ENCODE assay signal across 11 cellular contexts in genomic region chr6:14450133-14451040, GRCh38.
DNase-seq lines count a peak whose midpoint lies in the region; ATAC-seq, FAIRE-seq and TF ChIP-seq lines count a peak whose summit lies in the region.
"Had no signal": no experiment of that assay in that cellular context is flagged by ENCODE, and none has a peak within 500 bp of the region (broad histone marks: within the 10 kb centered on the region; RNA-seq: fewer than 3 reads in every experiment).

No MANE protein-coding gene starts in this region.

- no peaks in the 10 kb centered on the region for H4K20me1 ChIP-seq in astrocyte (ENCODE audit: insufficient read depth, low read length)

- no peaks in the 10 kb centered on the region for H3K36me3 ChIP-seq in astrocyte (ENCODE audit: insufficient read depth, low read length)
- H3K36me3 ChIP-seq: sigmoid colon had no signal

- peaks cover 13% of the 10 kb centered on the region for H3K36me3 Mint-ChIP-seq in activated CD4-positive, alpha-beta T cell treated with anti-CD3 and anti-CD28 coated beads, Interleukin-2, amount 10 ng/mL, durations not matched to agents 7 days and 5 days (ENCODE audit: low read depth)
- H3K36me3 Mint-ChIP-seq in astrocyte (ENCODE audit: low read depth, unreplicated experiment) (no peaks in the 10 kb centered on the region), natural killer cell (no peaks in the 10 kb centered on the region)

- peak overlapping the region; percentile 84 for H3K27ac Mint-ChIP-seq in activated CD4-positive, alpha-beta T cell treated with anti-CD3 and anti-CD28 coated beads, Interleukin-2, amount 10 ng/mL, durations not matched to agents 7 days and 5 days
- H3K27ac Mint-ChIP-seq in astrocyte (ENCODE audit: unreplicated experiment) (no peak overlapping the region), natural killer cell (no peak overlapping the region)

- no peak for DNase-seq in activated CD4-positive, alpha-beta T cell treated with anti-CD3 and anti-CD28 coated beads, Interleukin-2, amount 10 ng/mL, durations not matched to agents 7 days and 5 days
- no peak for DNase-seq in activated CD4-positive, alpha-beta T cell treated with anti-CD3 and anti-CD28 coated beads for 1 hour
- DNase-seq in NCI-H146 (lab: John Stamatoyannopoulos, UW), result peak; percentile 89
- DNase-seq in astrocyte (ENCODE audit: low read depth), result no peak
- DNase-seq in pons (ENCODE audit: low spot score), result peak; percentile 73
- DNase-seq in natural killer cell, result no peak
- DNase-seq in D721Med (ENCODE audit: insufficient read length, low spot score), result no peak
- no peak for DNase-seq in stimulated activated naive CD4-positive, alpha-beta T cell (lab: John Stamatoyannopoulos, UW)
- DNase-seq: MV-4-11, sigmoid colon had no signal

- intact Hi-C loops in natural killer cell (cut with micrococcal nuclease), result no loop called here

- CTCF ChIA-PET in activated CD4-positive, alpha-beta T cell treated with anti-CD3 and anti-CD28 coated beads, Interleukin-2, amount 10 ng/mL, durations not matched to agents 7 days and 5 days (lab: Charles Lee), result interaction anchor here (1.1 kb wide), 1 partner anchor 53 kb away, joined by 4 read pairs; no protein-coding TSS in a partner anchor

- POLR2A ChIA-PET in activated CD4-positive, alpha-beta T cell treated with anti-CD3 and anti-CD28 coated beads, Interleukin-2, amount 10 ng/mL, durations not matched to agents 7 days and 5 days (lab: Charles Lee), result interaction anchor here (0.6 kb wide), 1 partner anchor 299 kb away, joined by 4 read pairs; no protein-coding TSS in a partner anchor

- H3K9me3 Mint-ChIP-seq in activated CD4-positive, alpha-beta T cell treated with anti-CD3 and anti-CD28 coated beads, Interleukin-2, amount 10 ng/mL, durations not matched to agents 7 days and 5 days, result peaks cover 15% of the 10 kb centered on the region
- H3K9me3 Mint-ChIP-seq in astrocyte (ENCODE audit: unreplicated experiment) (peaks cover 8% of the 10 kb centered on the region), natural killer cell (peaks cover 0 to 3% of the 10 kb centered on the region in 2 donors)

- H3K4me3 Mint-ChIP-seq in activated CD4-positive, alpha-beta T cell treated with anti-CD3 and anti-CD28 coated beads, Interleukin-2, amount 10 ng/mL, durations not matched to agents 7 days and 5 days, result no peak overlapping the region
- H3K4me3 Mint-ChIP-seq in astrocyte (ENCODE audit: unreplicated experiment) (no peak overlapping the region), natural killer cell (no peak overlapping the region)

- H3K4me3 ChIP-seq in astrocyte (ENCODE audit: insufficient read depth, low read depth, low read length), result no peak overlapping the region
- H3K4me3 ChIP-seq: sigmoid colon had no signal

- TF ChIP-seq CTCF in astrocyte (IDR thresholded peaks at IDR 0.05; ENCODE audit: insufficient read depth, low read depth, low read length), result no peak
- no peak for TF ChIP-seq CTCF in natural killer cell (IDR thresholded peaks at IDR 0.05)
- TF ChIP-seq CTCF in D721Med (IDR thresholded peaks at IDR 0.05; ENCODE audit: insufficient read depth, missing control alignments), result no peak

- no peaks in the 10 kb centered on the region for H3K79me2 ChIP-seq in astrocyte (ENCODE audit: insufficient read depth, low read length)

- H3K9me3 ChIP-seq in astrocyte (ENCODE audit: insufficient read depth, low read depth, low read length), result no peaks in the 10 kb centered on the region
- H3K9me3 ChIP-seq: sigmoid colon had no signal

- ATAC-seq in natural killer cell, result no peak

- H3K27ac ChIP-seq in astrocyte (ENCODE audit: low read depth, low read length), result no peak overlapping the region
- H3K27ac ChIP-seq: sigmoid colon had no signal

- H3K4me1 Mint-ChIP-seq in activated CD4-positive, alpha-beta T cell treated with anti-CD3 and anti-CD28 coated beads, Interleukin-2, amount 10 ng/mL, durations not matched to agents 7 days and 5 days, result peaks cover 75% of the 10 kb centered on the region
- peaks cover 7% of the 10 kb centered on the region for H3K4me1 Mint-ChIP-seq in astrocyte (ENCODE audit: low read depth, unreplicated experiment)
- H3K4me1 Mint-ChIP-seq in natural killer cell, result peaks cover 53 to 56% of the 10 kb centered on the region in 2 donors

- H3K9ac ChIP-seq in astrocyte (ENCODE audit: low read length), result no peak overlapping the region

- H3K4me1 ChIP-seq in astrocyte (ENCODE audit: insufficient read depth, low read length), result no peaks in the 10 kb centered on the region

- H2AFZ ChIP-seq in astrocyte (ENCODE audit: low read depth, low read length), result peak overlapping the region; percentile 37

- H3K4me2 ChIP-seq in astrocyte (ENCODE audit: low read length), result peak overlapping the region; percentile 12

- no peak for FAIRE-seq in astrocyte (lab: Jason Lieb, UNC)
- FAIRE-seq in D721Med (lab: Jason Lieb, UNC), result no peak
- FAIRE-seq: endometrium had no signal

- H3K27me3 Mint-ChIP-seq in activated CD4-positive, alpha-beta T cell treated with anti-CD3 and anti-CD28 coated beads, Interleukin-2, amount 10 ng/mL, durations not matched to agents 7 days and 5 days, result no peaks in the 10 kb centered on the region
- peaks cover 13% of the 10 kb centered on the region for H3K27me3 Mint-ChIP-seq in astrocyte (ENCODE audit: low read depth, unreplicated experiment)
- H3K27me3 Mint-ChIP-seq in natural killer cell (ENCODE audit: low read depth in 2 of 2), result no peaks in the 10 kb centered on the region

- no peaks in the 10 kb centered on the region for H3K27me3 ChIP-seq in astrocyte (ENCODE audit: insufficient read depth, low read length)
- H3K27me3 ChIP-seq: sigmoid colon had no signal

Comparison
In these comparisons a context has a peak if more than half of its experiments do, and no peak if none do; other contexts are left out.
1. DNase-seq: peak in NCI-H146 (single experiment) and pons (single experiment); none in activated CD4-positive, alpha-beta T cell treated with anti-CD3 and anti-CD28 coated beads, Interleukin-2, amount 10 ng/mL, durations not matched to agents 7 days and 5 days (single experiment), activated CD4-positive, alpha-beta T cell treated with anti-CD3 and anti-CD28 coated beads for 1 hour (single experiment), astrocyte (single experiment), natural killer cell (single experiment), D721Med (single experiment) and stimulated activated naive CD4-positive, alpha-beta T cell (0 of 6).